ENCODE assay signal across 8 cellular contexts in the genomic region with DNA sequence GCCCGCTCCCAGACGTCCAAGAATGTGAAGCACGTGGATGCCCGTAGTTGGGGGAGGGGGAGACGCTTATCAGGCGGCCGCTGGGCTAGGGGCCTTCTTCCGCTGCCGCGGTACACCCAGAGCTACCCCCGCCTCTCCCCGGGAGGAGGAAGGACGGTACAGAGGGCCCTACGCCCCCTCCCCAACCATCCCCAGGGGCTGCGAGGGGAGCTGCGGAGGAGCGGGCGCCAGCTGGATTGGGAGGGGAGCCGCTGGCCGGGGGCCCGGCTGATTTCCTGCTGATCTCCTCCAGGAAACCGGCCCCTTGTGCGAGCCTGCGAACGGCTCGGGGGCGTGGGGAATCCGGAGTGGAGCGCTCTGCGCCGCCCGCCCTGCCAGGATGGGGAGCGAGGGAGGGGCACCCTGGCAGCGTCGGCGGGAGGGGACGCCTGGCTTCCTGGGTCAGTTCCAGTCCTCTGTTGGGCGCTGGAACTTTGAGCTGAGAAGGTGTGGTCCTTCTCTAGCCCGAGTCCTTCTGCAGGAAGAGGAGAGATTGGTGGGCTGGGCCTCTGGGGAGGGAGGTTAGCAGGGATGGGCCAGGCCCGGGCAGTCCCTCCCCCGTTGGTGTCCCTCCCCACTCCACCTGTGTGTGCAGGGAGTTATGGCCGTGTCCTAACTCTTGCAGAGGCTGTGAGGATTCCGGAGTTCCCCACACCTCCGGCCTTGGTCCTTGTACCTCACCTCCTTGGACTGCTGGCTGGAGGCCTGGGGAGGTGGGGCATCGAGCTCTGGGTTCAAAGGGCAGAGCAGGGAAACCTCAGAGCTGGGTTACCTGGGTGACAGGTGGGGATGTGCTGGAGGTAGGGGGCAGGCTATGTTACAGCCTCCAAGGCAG. TPM values are rescaled to one million over a fixed set of nuclear protein-coding genes. Genes with fewer than 3 reads are reported as not detected.
DNase-seq lines count a peak whose midpoint lies in the region; ATAC-seq and TF ChIP-seq lines count a peak whose summit lies in the region.

No MANE protein-coding gene starts in this region.

- H3K27me3 Mint-ChIP-seq in activated naive CD4-positive, alpha-beta T cell treated with anti-CD3 and anti-CD28 coated beads, Interleukin-2, amount 10 ng/mL, durations not matched to agents 7 days and 5 days, result no peaks in the 10 kb centered on the region

- DNase-seq in COLO829 (ENCODE audit: low spot score) (peak; percentile 68), LoVo (ENCODE audit: low spot score) (peak; percentile 76), head of caudate nucleus (peak in 32 of 42 donors; percentile 41 to 78 (median 60)), osteoblast (ENCODE audit: insufficient read length, low spot score, missing footprints) (peak; percentile 98), NCI-H345 (lab: John Stamatoyannopoulos, UW) (no peak)
- DNase-seq in activated naive CD4-positive, alpha-beta T cell treated with anti-CD3 and anti-CD28 coated beads, Interleukin-2, amount 10 ng/mL, durations not matched to agents 7 days and 5 days, result peak; percentile 55

- TF ChIP-seq CTCF in osteoblast (IDR thresholded peaks at IDR 0.05; ENCODE audit: extremely low read depth, low read depth, low read length), result no peak

- intact Hi-C loops in head of caudate nucleus (cut with DNase I), result no loop called here

- H3K4me3 ChIP-seq in osteoblast (ENCODE audit: insufficient read depth, low read length), result peak overlapping the region; percentile 81

- H3K27me3 ChIP-seq in osteoblast (ENCODE audit: insufficient read depth, low read length), result no peaks in the 10 kb centered on the region

- CTCF ChIA-PET in activated naive CD4-positive, alpha-beta T cell treated with anti-CD3 and anti-CD28 coated beads, Interleukin-2, amount 10 ng/mL, durations not matched to agents 7 days and 5 days (lab: Charles Lee), result interaction anchor here (0.7 to 3.6 kb wide), 8 partner anchors 9 to 143 kb away, joined by 3 to 15 read pairs (median 4); no protein-coding TSS in a partner anchor

- H3K79me2 ChIP-seq in osteoblast (ENCODE audit: insufficient read depth, low read length), result peaks cover 89% of the 10 kb centered on the region

- peak overlapping the region; percentile 92 for H3K4me2 ChIP-seq in osteoblast (ENCODE audit: insufficient read depth, low read length)

- H3K9me3 Mint-ChIP-seq in activated naive CD4-positive, alpha-beta T cell treated with anti-CD3 and anti-CD28 coated beads, Interleukin-2, amount 10 ng/mL, durations not matched to agents 7 days and 5 days, result no peaks in the 10 kb centered on the region

- peak overlapping the region; percentile 9 for H3K4me3 Mint-ChIP-seq in activated naive CD4-positive, alpha-beta T cell treated with anti-CD3 and anti-CD28 coated beads, Interleukin-2, amount 10 ng/mL, durations not matched to agents 7 days and 5 days

- peaks cover 84% of the 10 kb centered on the region for H3K4me1 Mint-ChIP-seq in activated naive CD4-positive, alpha-beta T cell treated with anti-CD3 and anti-CD28 coated beads, Interleukin-2, amount 10 ng/mL, durations not matched to agents 7 days and 5 days

- peak overlapping the region; percentile 58 for H3K27ac ChIP-seq in osteoblast (ENCODE audit: low read depth, low read length)

- H2AFZ ChIP-seq in osteoblast (ENCODE audit: low read length), result no peak overlapping the region

- H3K9me3 ChIP-seq in osteoblast (ENCODE audit: low read depth, low read length), result no peaks in the 10 kb centered on the region

- H3K36me3 Mint-ChIP-seq in activated naive CD4-positive, alpha-beta T cell treated with anti-CD3 and anti-CD28 coated beads, Interleukin-2, amount 10 ng/mL, durations not matched to agents 7 days and 5 days, result peaks cover 28% of the 10 kb centered on the region

- peaks cover 72% of the 10 kb centered on the region for H3K4me1 ChIP-seq in osteoblast (ENCODE audit: insufficient read depth, low read length)

- H3K36me3 ChIP-seq in osteoblast (ENCODE audit: insufficient read depth, low read length), result peaks cover 15% of the 10 kb centered on the region

- H4K20me1 ChIP-seq in osteoblast (ENCODE audit: insufficient read depth, low read length), result peaks cover 69% of the 10 kb centered on the region

- ATAC-seq in GM18498 (IDR thresholded peaks at IDR 0.05; ENCODE audit: unreplicated experiment) (no peak), HG03571 (IDR thresholded peaks at IDR 0.05; ENCODE audit: unreplicated experiment) (no peak)

- H3K27ac Mint-ChIP-seq in activated naive CD4-positive, alpha-beta T cell treated with anti-CD3 and anti-CD28 coated beads, Interleukin-2, amount 10 ng/mL, durations not matched to agents 7 days and 5 days, result peak overlapping the region; percentile 56

RNA-seq across cellular contexts. Expression of a gene that starts 19.1 kb away (rescaled TPM):
- total RNA-seq in osteoblast, result 1.8 and 2.7 TPM in 2 replicates

RNA-seq across cellular contexts. Expression of a gene that starts 36.4 kb away (rescaled TPM):
- total RNA-seq in osteoblast, result 31.1 and 32.4 TPM in 2 replicates

RNA-seq across cellular contexts. Expression of a gene that starts 57.7 kb away (rescaled TPM):
- 5.1 and 8.3 TPM in 2 replicates for total RNA-seq in osteoblast
